ENCODE assay signal across 7 cellular contexts in the genomic region with DNA sequence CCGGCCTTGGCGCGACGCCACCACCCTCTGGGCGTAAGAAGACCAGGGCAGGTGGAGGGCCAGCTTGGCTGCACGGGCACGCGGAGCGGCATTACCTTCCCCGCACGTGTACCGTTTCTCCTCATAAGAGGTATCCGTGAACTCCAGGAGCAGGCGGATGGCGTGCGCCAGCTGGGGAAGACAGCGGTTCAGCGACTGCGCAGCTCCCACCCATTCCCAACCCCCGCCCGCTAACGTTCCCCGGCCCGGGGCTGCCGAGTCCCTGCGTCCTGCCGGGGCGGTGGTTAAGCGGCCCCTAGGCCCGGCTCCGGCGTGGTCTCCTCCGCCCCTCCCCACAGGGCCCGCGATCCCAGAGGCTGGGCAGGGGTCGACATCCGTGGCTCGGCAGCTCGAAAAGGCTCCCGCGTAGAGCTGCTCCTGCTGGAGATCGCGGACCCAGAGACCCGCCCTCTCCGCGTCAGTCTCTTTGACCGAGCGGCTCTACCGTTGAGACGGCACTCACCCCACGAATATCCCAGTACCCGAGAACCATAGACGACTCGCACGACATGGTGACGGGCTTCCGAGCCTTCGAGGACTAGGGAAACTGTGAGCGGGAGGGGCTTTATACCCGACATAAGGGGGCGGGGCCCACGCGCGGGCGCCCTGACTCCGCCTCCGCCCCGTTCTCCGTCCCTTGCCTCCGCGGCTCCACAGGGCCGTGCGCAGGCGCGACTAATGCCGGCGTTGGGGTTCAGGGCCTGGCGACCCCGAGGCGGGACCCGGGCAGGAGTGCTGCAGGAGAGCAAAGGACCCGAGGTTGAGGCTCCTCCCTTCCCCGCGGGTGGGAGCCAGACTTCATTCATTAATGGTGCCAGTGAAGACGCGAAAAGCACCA. TPM values are rescaled to one million over a fixed set of nuclear protein-coding genes. Genes with fewer than 3 reads are reported as not detected.
DNase-seq lines count a peak whose midpoint lies in the region; ATAC-seq and TF ChIP-seq lines count a peak whose summit lies in the region.

No MANE protein-coding gene starts in this region.

- peak; percentile 90 for ATAC-seq in GM18907 (IDR thresholded peaks at IDR 0.05; ENCODE audit: unreplicated experiment)
- peak; percentile 87 for ATAC-seq in HG03280 (IDR thresholded peaks at IDR 0.05; ENCODE audit: unreplicated experiment)

- DNase-seq in NCI-H82 (lab: John Stamatoyannopoulos, UW) (peak; percentile 85), activated T-cell treated with anti-CD3 and anti-CD28 coated beads for 24 hours (ENCODE audit: low read depth) (peak; percentile 73), epithelial cell of esophagus (ENCODE audit: low read depth) (peak; percentile 66)
- peak; percentile 70 to 71 for DNase-seq in stimulated activated CD8-positive, alpha-beta memory T cell treated with anti-CD3 and anti-CD28 coated beads, Interleukin-2, amount 100 ng/mL, for 1 hour (ENCODE audit: low read depth in 2 of 2)

- H3K4me1 ChIP-seq in mononuclear cell (ENCODE audit: insufficient read depth, low read length) = peaks cover 10% of the 10 kb centered on the region

- no peak for TF ChIP-seq CTCF in epithelial cell of esophagus (IDR thresholded peaks at IDR 0.05; ENCODE audit: insufficient read depth, low read depth, low read length, missing control alignments)

- peaks cover 29% of the 10 kb centered on the region for H3K27me3 ChIP-seq in mononuclear cell (ENCODE audit: insufficient read depth, low read length)

- H3K9me3 ChIP-seq in mononuclear cell (ENCODE audit: low read depth, low read length) = no peaks in the 10 kb centered on the region

- H3K4me3 ChIP-seq in epithelial cell of esophagus (ENCODE audit: low read length) (peak overlapping the region; percentile 64), mononuclear cell (ENCODE audit: low read length) (peak overlapping the region; percentile 49)

RNA-seq across cellular contexts. Expression of a gene that starts 0.9 kb away (rescaled TPM):
- 7.5 TPM for total RNA-seq in mononuclear cell

RNA-seq across cellular contexts. Expression of a gene that starts 23.7 kb away (rescaled TPM):
- not detected for total RNA-seq in mononuclear cell

RNA-seq across cellular contexts. Expression of a gene that starts 27.9 kb away (rescaled TPM):
- not detected for total RNA-seq in mononuclear cell

RNA-seq across cellular contexts. Expression of a gene that starts 52.4 kb away (rescaled TPM):
- not detected for total RNA-seq in mononuclear cell

Comparison
In these comparisons a context has a peak if more than half of its experiments do, and no peak if none do; other contexts are left out.
1. Peak in every context shown above with its lines: DNase-seq, ATAC-seq and H3K4me3 ChIP-seq.